ENCODE assay signal across 8 cellular contexts in genomic region chr1:12275370-12275769, GRCh38. TPM values are rescaled to one million over a fixed set of nuclear protein-coding genes. Genes with fewer than 3 reads are reported as not detected.
DNase-seq lines count a peak whose midpoint lies in the region; ATAC-seq and TF ChIP-seq lines count a peak whose summit lies in the region.

No MANE protein-coding gene starts in this region.

- H3K9me3 ChIP-seq in WERI-Rb-1 (ENCODE audit: severe bottlenecking), result no peaks in the 10 kb centered on the region

- H3K4me3 Mint-ChIP-seq in nephron, result no peak overlapping the region

- CTCF ChIA-PET in HEK293T (lab: Yijun Ruan, JAX), result interaction anchor here (0.6 to 2.5 kb wide), 7 partner anchors 9 to 344 kb away, joined by 3 to 10 read pairs (median 4); no protein-coding TSS in a partner anchor

- no peak overlapping the region for H3K4me3 ChIP-seq in WERI-Rb-1 (ENCODE audit: low read depth, low read length)

- no peaks in the 10 kb centered on the region for H3K9me3 Mint-ChIP-seq in nephron

- H3K27ac Mint-ChIP-seq in nephron, result no peak overlapping the region

- H3K36me3 Mint-ChIP-seq in nephron (ENCODE audit: low read depth), result peaks cover 69% of the 10 kb centered on the region

- no peak for DNase-seq in AG09319 (ENCODE audit: extremely low read depth, low read depth)
- peak; percentile 51 for DNase-seq in HEK293T (ENCODE audit: extremely low spot score)
- DNase-seq in WERI-Rb-1, result peak; percentile 23
- DNase-seq in dermis blood vessel endothelial cell, result peak; percentile 61

- POLR2A ChIA-PET in HEK293T (lab: Yijun Ruan, JAX), result no interaction called here

- H3K27ac ChIP-seq in WERI-Rb-1, result no peak overlapping the region

- no peaks in the 10 kb centered on the region for H3K27me3 ChIP-seq in WERI-Rb-1 (ENCODE audit: insufficient read depth, low read depth, severe bottlenecking)

- ATAC-seq in GM19324 (IDR thresholded peaks at IDR 0.05; ENCODE audit: low FRiP score, unreplicated experiment), result no peak
- ATAC-seq in HG03342 (IDR thresholded peaks at IDR 0.05; ENCODE audit: unreplicated experiment), result no peak
- no peak for ATAC-seq in GM19467 (IDR thresholded peaks at IDR 0.05; ENCODE audit: unreplicated experiment)

- peaks cover 35% of the 10 kb centered on the region for H3K36me3 ChIP-seq in WERI-Rb-1

- H3K4me1 Mint-ChIP-seq in nephron, result no peaks in the 10 kb centered on the region

- no peaks in the 10 kb centered on the region for H3K27me3 Mint-ChIP-seq in nephron (ENCODE audit: low read depth)

- TF ChIP-seq CTCF in AG09319 (IDR thresholded peaks at IDR 0.05; ENCODE audit: low read depth, low read length), result peak; percentile 85
- TF ChIP-seq CTCF in WERI-Rb-1 (IDR thresholded peaks at IDR 0.05; ENCODE audit: low read depth, low read length), result peak; percentile 77
- TF ChIP-seq CTCF in nephron (IDR thresholded peaks at IDR 0.05; ENCODE audit: unreplicated experiment in 3 of 3), result peak; percentile 51 to 67 (median 66)

TF ChIP-seq in HEK293T, 16 proteins besides CTCF, POLR2A, EP300 and RAD21:
- TF ChIP-seq SP1 (IDR thresholded peaks at IDR 0.05) (no peak), ARNT (IDR thresholded peaks at IDR 0.05) (no peak), SUZ12 (IDR thresholded peaks at IDR 0.05) (no peak), L3MBTL2 (conservative IDR thresholded peaks at IDR 0.05) (no peak), FOXA1 (IDR thresholded peaks at IDR 0.05) (no peak), LEF1 (IDR thresholded peaks at IDR 0.05; ENCODE audit: borderline replicate concordance) (no peak), HDGF (IDR thresholded peaks at IDR 0.05; ENCODE audit: borderline replicate concordance) (no peak), FOXM1 (IDR thresholded peaks at IDR 0.05; ENCODE audit: borderline replicate concordance) (no peak), TARDBP (IDR thresholded peaks at IDR 0.05) (no peak), FOXK2 (IDR thresholded peaks at IDR 0.05) (no peak), CTBP1 (IDR thresholded peaks at IDR 0.05; ENCODE audit: borderline replicate concordance) (no peak), PKNOX1 (IDR thresholded peaks at IDR 0.05) (no peak), ZNF384 (IDR thresholded peaks at IDR 0.05) (no peak), ELF4 (IDR thresholded peaks at IDR 0.05) (no peak), BHLHE40 (IDR thresholded peaks at IDR 0.05; ENCODE audit: borderline replicate concordance) (no peak), NFRKB (IDR thresholded peaks at IDR 0.05) (no peak)

RNA-seq across cellular contexts. Expression of gene VPS13D, which starts 45.5 kb away (rescaled TPM):
- total RNA-seq in dermis blood vessel endothelial cell, result 39.0 and 45.9 TPM in 2 replicates
